ENCODE assay signal across 8 cellular contexts in the genomic region with DNA sequence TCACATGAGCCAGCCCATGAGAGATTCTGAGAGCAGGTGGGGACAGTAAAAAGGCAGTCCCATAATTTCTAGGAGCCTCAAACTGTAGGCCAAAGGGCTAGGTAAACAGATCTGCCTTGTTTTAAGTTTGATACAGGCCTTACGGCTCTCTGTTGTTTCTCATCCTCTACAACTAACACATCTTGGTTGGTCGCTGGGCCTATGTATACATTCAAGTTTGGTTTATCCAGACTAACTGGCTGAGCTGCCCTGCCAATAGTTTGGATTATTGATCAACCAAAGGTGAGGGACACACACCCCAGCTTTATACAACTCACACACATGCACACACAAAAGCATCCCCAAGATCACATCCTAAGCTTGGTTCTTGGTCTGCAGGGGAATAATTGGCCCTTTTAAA. TPM values are rescaled to one million over a fixed set of nuclear protein-coding genes. Genes with fewer than 3 reads are reported as not detected.
DNase-seq lines count a peak whose midpoint lies in the region; ATAC-seq and TF ChIP-seq lines count a peak whose summit lies in the region.

No MANE protein-coding gene starts in this region.

- no peaks in the 10 kb centered on the region for H3K9me3 Mint-ChIP-seq in activated CD4-positive, alpha-beta T cell treated with anti-CD3 and anti-CD28 coated beads, Interleukin-2, amount 10 ng/mL, durations not matched to agents 24 days and 14 days
- no peaks in the 10 kb centered on the region for H3K9me3 Mint-ChIP-seq in activated T-helper 2 cell treated with anti-CD3 and anti-CD28 coated beads, Interferon-gamma antibody, Interleukin-2, Interleukin-4, amounts not matched to agents 10 μg/mL and 5 μg/mL and 100 μg/mL, durations not matched to agents 14 hours and 24 hours and 36 hours
- H3K9me3 Mint-ChIP-seq in immature natural killer cell (no peaks in the 10 kb centered on the region), endothelial cell (ENCODE audit: unreplicated experiment) (no peaks in the 10 kb centered on the region)
- no peaks in the 10 kb centered on the region for H3K9me3 Mint-ChIP-seq in stimulated activated naive B cell treated with anti-CD40 and anti-IgM and Interleukin-4, amounts not matched to agents 10 μg/mL and 1 μg/mL and 100 μg/mL, for 72 hours

- H3K4me3 Mint-ChIP-seq in activated CD4-positive, alpha-beta T cell treated with anti-CD3 and anti-CD28 coated beads, Interleukin-2, amount 10 ng/mL, durations not matched to agents 24 days and 14 days = peak overlapping the region; percentile 91
- H3K4me3 Mint-ChIP-seq in activated T-helper 2 cell treated with anti-CD3 and anti-CD28 coated beads, Interferon-gamma antibody, Interleukin-2, Interleukin-4, amounts not matched to agents 10 μg/mL and 5 μg/mL and 100 μg/mL, durations not matched to agents 14 hours and 24 hours and 36 hours (ENCODE audit: low read depth) = peak overlapping the region; percentile 98
- H3K4me3 Mint-ChIP-seq in immature natural killer cell (peak overlapping the region; percentile 93 to 98 (median 94)), endothelial cell (ENCODE audit: unreplicated experiment) (no peak overlapping the region)
- peak overlapping the region; percentile 93 to 96 for H3K4me3 Mint-ChIP-seq in stimulated activated naive B cell treated with anti-CD40 and anti-IgM and Interleukin-4, amounts not matched to agents 10 μg/mL and 1 μg/mL and 100 μg/mL, for 72 hours

- peaks cover 73% of the 10 kb centered on the region for H3K36me3 Mint-ChIP-seq in activated CD4-positive, alpha-beta T cell treated with anti-CD3 and anti-CD28 coated beads, Interleukin-2, amount 10 ng/mL, durations not matched to agents 24 days and 14 days (ENCODE audit: low read depth)
- H3K36me3 Mint-ChIP-seq in activated T-helper 2 cell treated with anti-CD3 and anti-CD28 coated beads, Interferon-gamma antibody, Interleukin-2, Interleukin-4, amounts not matched to agents 10 μg/mL and 5 μg/mL and 100 μg/mL, durations not matched to agents 14 hours and 24 hours and 36 hours (ENCODE audit: low read depth) = peaks cover 71% of the 10 kb centered on the region
- H3K36me3 Mint-ChIP-seq in immature natural killer cell = peaks cover 0 to 7% (median 6%) of the 10 kb centered on the region in 3 donors
- H3K36me3 Mint-ChIP-seq in stimulated activated naive B cell treated with anti-CD40 and anti-IgM and Interleukin-4, amounts not matched to agents 10 μg/mL and 1 μg/mL and 100 μg/mL, for 72 hours = peaks cover 49 to 78% of the 10 kb centered on the region in 2 donors
- H3K36me3 Mint-ChIP-seq in endothelial cell (ENCODE audit: low read depth, unreplicated experiment) = no peaks in the 10 kb centered on the region

- peaks cover 52% of the 10 kb centered on the region for H3K4me1 Mint-ChIP-seq in activated CD4-positive, alpha-beta T cell treated with anti-CD3 and anti-CD28 coated beads, Interleukin-2, amount 10 ng/mL, durations not matched to agents 24 days and 14 days
- H3K4me1 Mint-ChIP-seq in activated T-helper 2 cell treated with anti-CD3 and anti-CD28 coated beads, Interferon-gamma antibody, Interleukin-2, Interleukin-4, amounts not matched to agents 10 μg/mL and 5 μg/mL and 100 μg/mL, durations not matched to agents 14 hours and 24 hours and 36 hours (ENCODE audit: low read depth) = peaks cover 47% of the 10 kb centered on the region
- H3K4me1 Mint-ChIP-seq in immature natural killer cell (peaks cover 59 to 79% of the 10 kb centered on the region in 2 donors), endothelial cell (ENCODE audit: unreplicated experiment) (peaks cover 19% of the 10 kb centered on the region)
- H3K4me1 Mint-ChIP-seq in stimulated activated naive B cell treated with anti-CD40 and anti-IgM and Interleukin-4, amounts not matched to agents 10 μg/mL and 1 μg/mL and 100 μg/mL, for 72 hours = peaks cover 23 to 58% of the 10 kb centered on the region in 2 donors

- H3K27me3 Mint-ChIP-seq in activated CD4-positive, alpha-beta T cell treated with anti-CD3 and anti-CD28 coated beads, Interleukin-2, amount 10 ng/mL, durations not matched to agents 24 days and 14 days = no peaks in the 10 kb centered on the region
- no peaks in the 10 kb centered on the region for H3K27me3 Mint-ChIP-seq in activated T-helper 2 cell treated with anti-CD3 and anti-CD28 coated beads, Interferon-gamma antibody, Interleukin-2, Interleukin-4, amounts not matched to agents 10 μg/mL and 5 μg/mL and 100 μg/mL, durations not matched to agents 14 hours and 24 hours and 36 hours (ENCODE audit: low read depth)
- H3K27me3 Mint-ChIP-seq in immature natural killer cell (ENCODE audit: low read depth in 3 of 3) (peaks cover 9 to 14% (median 10%) of the 10 kb centered on the region in 3 donors), endothelial cell (ENCODE audit: unreplicated experiment) (peaks cover 11% of the 10 kb centered on the region)
- no peaks in the 10 kb centered on the region for H3K27me3 Mint-ChIP-seq in stimulated activated naive B cell treated with anti-CD40 and anti-IgM and Interleukin-4, amounts not matched to agents 10 μg/mL and 1 μg/mL and 100 μg/mL, for 72 hours

- intact Hi-C loops in activated CD4-positive, alpha-beta T cell treated with anti-CD3 and anti-CD28 coated beads, Interleukin-2, amount 10 ng/mL, durations not matched to agents 24 days and 14 days (cut with micrococcal nuclease) = loop anchor here (1.0 to 5.0 kb wide), 9 partner anchors 9 to 1507 kb away; partner anchors contain the start of genes GPR171 and MBNL1
- intact Hi-C loops in activated T-helper 2 cell treated with anti-CD3 and anti-CD28 coated beads, Interferon-gamma antibody, Interleukin-2, Interleukin-4, amounts not matched to agents 10 μg/mL and 5 μg/mL and 100 μg/mL, durations not matched to agents 14 hours and 24 hours and 36 hours (cut with micrococcal nuclease) = loop anchor here (1.0 to 10.0 kb wide), 11 partner anchors 9 to 1507 kb away; partner anchors contain the start of genes ERICH6, GPR171, MBNL1 and SELENOT

- no peak for ATAC-seq in stimulated activated naive B cell treated with anti-CD40 and anti-IgM and Interleukin-4, amounts not matched to agents 10 μg/mL and 1 μg/mL and 100 μg/mL, for 72 hours (replicated peaks)
- ATAC-seq in HG03432 (IDR thresholded peaks at IDR 0.05; ENCODE audit: unreplicated experiment) = no peak

- TF ChIP-seq CTCF in endothelial cell (IDR thresholded peaks at IDR 0.05; ENCODE audit: unreplicated experiment) = no peak

- peak overlapping the region; percentile 98 for H3K27ac Mint-ChIP-seq in activated CD4-positive, alpha-beta T cell treated with anti-CD3 and anti-CD28 coated beads, Interleukin-2, amount 10 ng/mL, durations not matched to agents 24 days and 14 days
- H3K27ac Mint-ChIP-seq in activated T-helper 2 cell treated with anti-CD3 and anti-CD28 coated beads, Interferon-gamma antibody, Interleukin-2, Interleukin-4, amounts not matched to agents 10 μg/mL and 5 μg/mL and 100 μg/mL, durations not matched to agents 14 hours and 24 hours and 36 hours = peak overlapping the region; percentile 99
- H3K27ac Mint-ChIP-seq in immature natural killer cell (peak overlapping the region; percentile 85 to 98 (median 97)), endothelial cell (ENCODE audit: unreplicated experiment) (no peak overlapping the region)
- H3K27ac Mint-ChIP-seq in stimulated activated naive B cell treated with anti-CD40 and anti-IgM and Interleukin-4, amounts not matched to agents 10 μg/mL and 1 μg/mL and 100 μg/mL, for 72 hours = peak overlapping the region; percentile 99

- DNase-seq in activated CD4-positive, alpha-beta T cell treated with anti-CD3 and anti-CD28 coated beads, Interleukin-2, amount 10 ng/mL, durations not matched to agents 24 days and 14 days = peak; percentile 67
- no peak for DNase-seq in activated CD4-positive, alpha-beta T cell treated with anti-CD3 and anti-CD28 coated beads for 4 hours
- DNase-seq in activated T-helper 2 cell treated with anti-CD3 and anti-CD28 coated beads, Interferon-gamma antibody, Interleukin-2, Interleukin-4, amounts not matched to agents 10 μg/mL and 5 μg/mL and 100 μg/mL, durations not matched to agents 14 hours and 24 hours and 36 hours (ENCODE audit: low spot score) = no peak
- no peak for DNase-seq in immature natural killer cell
- no peak for DNase-seq in stimulated activated naive B cell treated with anti-CD40 and anti-IgM and Interleukin-4, amounts not matched to agents 10 μg/mL and 1 μg/mL and 100 μg/mL, for 72 hours
- DNase-seq in endothelial cell (ENCODE audit: low spot score) = no peak
- DNase-seq in NCI-H187 (lab: John Stamatoyannopoulos, UW) = no peak

RNA-seq across cellular contexts. Expression of gene SIAH2, which starts 3.0 kb away (rescaled TPM):
- total RNA-seq in activated CD4-positive, alpha-beta T cell treated with anti-CD3 and anti-CD28 coated beads, Interleukin-2, amount 10 ng/mL, durations not matched to agents 24 days and 14 days = 130 and 133 TPM in 2 replicates
- 108 and 116 TPM in 2 replicates for total RNA-seq in activated T-helper 2 cell treated with anti-CD3 and anti-CD28 coated beads, Interferon-gamma antibody, Interleukin-2, Interleukin-4, amounts not matched to agents 10 μg/mL and 5 μg/mL and 100 μg/mL, durations not matched to agents 14 hours and 24 hours and 36 hours
- 10 to 100 TPM; 22.7 to 29.1 (median 25.5) TPM for polyA plus RNA-seq in immature natural killer cell
- total RNA-seq in endothelial cell (ENCODE audit: unreplicated experiment) = 13.2 TPM

RNA-seq across cellular contexts. Expression of gene ERICH6, which starts 56.2 kb away (rescaled TPM):
- total RNA-seq in activated CD4-positive, alpha-beta T cell treated with anti-CD3 and anti-CD28 coated beads, Interleukin-2, amount 10 ng/mL, durations not matched to agents 24 days and 14 days = not detected in 2 replicates
- 0.21 and 0.39 TPM in 2 replicates for total RNA-seq in activated T-helper 2 cell treated with anti-CD3 and anti-CD28 coated beads, Interferon-gamma antibody, Interleukin-2, Interleukin-4, amounts not matched to agents 10 μg/mL and 5 μg/mL and 100 μg/mL, durations not matched to agents 14 hours and 24 hours and 36 hours
- polyA plus RNA-seq in immature natural killer cell = under 1 TPM in 1 of 3 donors, not detected in 2; 0.94 TPM
- 0.31 TPM for total RNA-seq in endothelial cell (ENCODE audit: unreplicated experiment)
